ENCODE assay signal across 8 cellular contexts in the genomic region with DNA sequence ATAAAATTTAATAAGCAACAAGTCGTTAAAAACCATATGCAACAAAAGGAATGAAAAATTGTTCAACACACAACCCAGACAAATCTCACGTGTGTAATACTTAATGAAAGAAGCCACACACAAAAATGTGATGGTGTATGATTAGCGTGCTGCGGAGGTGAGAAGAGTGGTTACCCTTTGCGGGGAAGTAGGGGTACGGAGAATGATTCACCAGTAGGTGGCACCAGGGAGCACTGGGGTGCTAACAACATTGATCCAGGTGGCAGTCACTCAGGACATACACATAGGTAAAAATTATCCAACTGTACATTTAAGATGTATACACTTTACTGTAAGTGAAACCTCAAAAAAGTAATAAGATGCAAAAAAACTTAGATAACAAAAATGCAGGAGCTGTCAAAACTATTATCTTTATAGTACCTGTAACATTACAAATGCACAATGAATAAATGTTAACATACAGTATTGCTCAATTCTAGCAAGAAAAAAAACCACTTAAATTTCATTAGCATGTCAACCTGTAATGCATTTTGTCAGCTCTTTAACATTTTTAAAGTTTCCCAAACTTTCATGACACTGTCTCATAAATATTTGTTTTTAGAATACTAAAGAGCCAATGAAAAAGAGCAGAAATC. TPM values are rescaled to one million over a fixed set of nuclear protein-coding genes. Genes with fewer than 3 reads are reported as not detected.
A peak's percentile ranks its signal among the peaks of the same experiment; 100 is the strongest.
DNase-seq lines count a peak whose midpoint lies in the region; ATAC-seq, FAIRE-seq and TF ChIP-seq lines count a peak whose summit lies in the region.

No MANE protein-coding gene starts in this region.

- H3K9me3 ChIP-seq in BE2C, result no peaks in the 10 kb centered on the region

- H3K4me3 Mint-ChIP-seq in activated CD8-positive, alpha-beta memory T cell treated with anti-CD3 and anti-CD28 coated beads, Interleukin-2, amount 10 ng/mL, durations not matched to agents 7 days and 5 days, result no peak overlapping the region

- H3K4me1 Mint-ChIP-seq in activated CD8-positive, alpha-beta memory T cell treated with anti-CD3 and anti-CD28 coated beads, Interleukin-2, amount 10 ng/mL, durations not matched to agents 7 days and 5 days, result peaks cover 3% of the 10 kb centered on the region

- no peaks in the 10 kb centered on the region for H3K36me3 ChIP-seq in BE2C

- peak; percentile 45 for DNase-seq in BE2C
- peak; percentile 28 for DNase-seq in HTR-8/SVneo (ENCODE audit: insufficient read length, low spot score)
- DNase-seq in activated CD8-positive, alpha-beta memory T cell treated with anti-CD3 and anti-CD28 coated beads, Interleukin-2, amount 10 ng/mL, durations not matched to agents 7 days and 5 days, result peak; percentile 64
- no peak for DNase-seq in fibroblast of mammary gland (ENCODE audit: low read depth)
- DNase-seq in stimulated activated CD4-positive, alpha-beta T cell treated with anti-CD3 and anti-CD28 coated beads, Interleukin-1b, Interleukin-23, amount 100 ng/mL, for 1 hour (ENCODE audit: low read depth in 2 of 2), result peak; percentile 7 to 35
- DNase-seq in NCI-H1105 (lab: John Stamatoyannopoulos, UW), result no peak
- DNase-seq in dedifferentiated amniotic fluid mesenchymal stem cell (ENCODE audit: extremely low spot score), result no peak

- H3K27me3 ChIP-seq in BE2C, result peaks cover 5% of the 10 kb centered on the region

- H3K4me3 ChIP-seq in BE2C (ENCODE audit: low read depth, low read length) (no peak overlapping the region), fibroblast of mammary gland (ENCODE audit: control insufficient read depth, low read depth, low read length) (no peak overlapping the region)

- no peaks in the 10 kb centered on the region for H3K36me3 Mint-ChIP-seq in activated CD8-positive, alpha-beta memory T cell treated with anti-CD3 and anti-CD28 coated beads, Interleukin-2, amount 10 ng/mL, durations not matched to agents 7 days and 5 days

- H3K9me3 Mint-ChIP-seq in activated CD8-positive, alpha-beta memory T cell treated with anti-CD3 and anti-CD28 coated beads, Interleukin-2, amount 10 ng/mL, durations not matched to agents 7 days and 5 days (ENCODE audit: low read depth), result no peaks in the 10 kb centered on the region

- no peaks in the 10 kb centered on the region for H3K4me1 ChIP-seq in BE2C

- CTCF ChIA-PET in activated CD8-positive, alpha-beta memory T cell treated with anti-CD3 and anti-CD28 coated beads, Interleukin-2, amount 10 ng/mL, durations not matched to agents 7 days and 5 days (lab: Charles Lee), result interaction anchor here (0.6 to 1.9 kb wide), 3 partner anchors 16 to 70 kb away, joined by 3 to 10 read pairs (median 3); no protein-coding TSS in a partner anchor

- TF ChIP-seq CTCF in BE2C (IDR thresholded peaks at IDR 0.05; ENCODE audit: low read depth, low read length), result peak; percentile 76
- TF ChIP-seq CTCF in fibroblast of mammary gland (conservative IDR thresholded peaks at IDR 0.05; ENCODE audit: control insufficient read depth, insufficient read depth, low read depth, low read length), result peak; percentile 68

- H3K27ac Mint-ChIP-seq in activated CD8-positive, alpha-beta memory T cell treated with anti-CD3 and anti-CD28 coated beads, Interleukin-2, amount 10 ng/mL, durations not matched to agents 7 days and 5 days, result no peak overlapping the region

- H3K27me3 Mint-ChIP-seq in activated CD8-positive, alpha-beta memory T cell treated with anti-CD3 and anti-CD28 coated beads, Interleukin-2, amount 10 ng/mL, durations not matched to agents 7 days and 5 days, result peaks cover 35% of the 10 kb centered on the region

- peak; percentile 26 for FAIRE-seq in HTR-8/SVneo (lab: Jason Lieb, UNC)

- peak; percentile 61 for ATAC-seq in activated CD8-positive, alpha-beta memory T cell treated with anti-CD3 and anti-CD28 coated beads, Interleukin-2, amount 10 ng/mL, durations not matched to agents 7 days and 5 days
- ATAC-seq in GM19455 (IDR thresholded peaks at IDR 0.05; ENCODE audit: unreplicated experiment), result no peak

RNA-seq across cellular contexts. Expression of gene TMCC3, which starts 46.8 kb away (rescaled TPM):
- not detected for polyA plus RNA-seq in BE2C (2012; ENCODE audit: insufficient read depth, insufficient read length, low read depth)
- under 1 TPM; 0.29 to 0.33 TPM for total RNA-seq in activated CD8-positive, alpha-beta memory T cell treated with anti-CD3 and anti-CD28 coated beads, Interleukin-2, amount 10 ng/mL, durations not matched to agents 7 days and 5 days

Comparison
In these comparisons a context has a peak if more than half of its experiments do, and no peak if none do; other contexts are left out.
1. DNase-seq: peak in BE2C (single experiment), HTR-8/SVneo (single experiment), activated CD8-positive, alpha-beta memory T cell treated with anti-CD3 and anti-CD28 coated beads, Interleukin-2, amount 10 ng/mL, durations not matched to agents 7 days and 5 days (single experiment) and stimulated activated CD4-positive, alpha-beta T cell treated with anti-CD3 and anti-CD28 coated beads, Interleukin-1b, Interleukin-23, amount 100 ng/mL, for 1 hour (2 of 2); none in fibroblast of mammary gland (single experiment), NCI-H1105 (single experiment) and dedifferentiated amniotic fluid mesenchymal stem cell (single experiment).